ENCODE assay signal across 19 cellular contexts in genomic region chr2:9673914-9674481, GRCh38. TPM values are rescaled to one million over a fixed set of nuclear protein-coding genes. Genes with fewer than 3 reads are reported as not detected.
DNase-seq lines count a peak whose midpoint lies in the region; TF ChIP-seq lines count a peak whose summit lies in the region.
"Had no signal": no experiment of that assay in that cellular context is flagged by ENCODE, and none has a peak within 500 bp of the region (broad histone marks: within the 10 kb centered on the region; RNA-seq: fewer than 3 reads in every experiment).

No MANE protein-coding gene starts in this region.

- H3K27ac Mint-ChIP-seq in endothelial cell (ENCODE audit: unreplicated experiment), result no peak overlapping the region
- H3K27ac Mint-ChIP-seq: CD4-positive, CD25-positive, alpha-beta regulatory T cell; IgD-negative memory B cell had no signal

- peaks cover 5% of the 10 kb centered on the region for H3K36me3 Mint-ChIP-seq in endothelial cell (ENCODE audit: low read depth, unreplicated experiment)
- H3K36me3 Mint-ChIP-seq: CD4-positive, CD25-positive, alpha-beta regulatory T cell; IgD-negative memory B cell had no signal

- H3K4me3 Mint-ChIP-seq in endothelial cell (ENCODE audit: unreplicated experiment), result no peak overlapping the region
- H3K4me3 Mint-ChIP-seq: CD4-positive, CD25-positive, alpha-beta regulatory T cell; IgD-negative memory B cell had no signal

- no peaks in the 10 kb centered on the region for H3K27me3 Mint-ChIP-seq in endothelial cell (ENCODE audit: unreplicated experiment)
- H3K27me3 Mint-ChIP-seq: IgD-negative memory B cell had no signal

- no peaks in the 10 kb centered on the region for H3K27me3 ChIP-seq in HAP-1 (ENCODE audit: low read depth)

- peaks cover 4% of the 10 kb centered on the region for H3K4me1 Mint-ChIP-seq in endothelial cell (ENCODE audit: unreplicated experiment)
- H3K4me1 Mint-ChIP-seq: CD4-positive, CD25-positive, alpha-beta regulatory T cell had no signal

- H3K36me3 ChIP-seq in HAP-1 (replicated peaks), result no peaks in the 10 kb centered on the region

- H3K9me3 Mint-ChIP-seq in endothelial cell (ENCODE audit: unreplicated experiment), result no peaks in the 10 kb centered on the region
- H3K9me3 Mint-ChIP-seq: CD4-positive, CD25-positive, alpha-beta regulatory T cell; IgD-negative memory B cell had no signal

- DNase-seq in HAP-1 (ENCODE audit: low spot score in 2 of 2) (peak; percentile 70 to 76), NCI-H226 (peak; percentile 12), amniotic epithelial cell (ENCODE audit: low read depth) (peak; percentile 26), iris pigment epithelial cell (ENCODE audit: low read depth) (peak; percentile 24), cortex of kidney (lab: John Stamatoyannopoulos, UW) (no peak), SHP77 (lab: John Stamatoyannopoulos, UW) (no peak), amniotic stem cell (lab: John Stamatoyannopoulos, UW) (no peak), endothelial cell (ENCODE audit: low spot score) (no peak)
- DNase-seq: ACHN; AML-193; Caco-2; CD4-positive, CD25-positive, alpha-beta regulatory T cell; DMS153; EL; NCI-H1436; NCI-H2029; NCI-H526; SIG-M5 had no signal

- H3K4me1 ChIP-seq in HAP-1, result peaks cover 29% of the 10 kb centered on the region
- H3K4me1 ChIP-seq: Caco-2 had no signal

- TF ChIP-seq CTCF in endothelial cell (IDR thresholded peaks at IDR 0.05; ENCODE audit: unreplicated experiment), result no peak

- no peak overlapping the region for H3K4me3 ChIP-seq in HAP-1

- H3K9me3 ChIP-seq in HAP-1, result no peaks in the 10 kb centered on the region
- H3K9me3 ChIP-seq: Caco-2 had no signal

- in situ Hi-C loops in HAP-1 (cut with MboI; ENCODE audit: low sequenced_read_pairs), result no loop called here

RNA-seq across cellular contexts. Expression of gene YWHAQ, which starts 43.2 kb away (rescaled TPM):
- total RNA-seq in endothelial cell (ENCODE audit: unreplicated experiment), result 268 TPM

Comparison
In these comparisons a context has a peak if more than half of its experiments do, and no peak if none do; other contexts are left out.
1. DNase-seq: peak in HAP-1 (2 of 2), NCI-H226 (single experiment), amniotic epithelial cell (single experiment) and iris pigment epithelial cell (single experiment); none in cortex of kidney (single experiment), SHP77 (0 of 2), amniotic stem cell (single experiment) and endothelial cell (single experiment).